10 cellular contexts compared by ENCODE assay signal in the genomic region with DNA sequence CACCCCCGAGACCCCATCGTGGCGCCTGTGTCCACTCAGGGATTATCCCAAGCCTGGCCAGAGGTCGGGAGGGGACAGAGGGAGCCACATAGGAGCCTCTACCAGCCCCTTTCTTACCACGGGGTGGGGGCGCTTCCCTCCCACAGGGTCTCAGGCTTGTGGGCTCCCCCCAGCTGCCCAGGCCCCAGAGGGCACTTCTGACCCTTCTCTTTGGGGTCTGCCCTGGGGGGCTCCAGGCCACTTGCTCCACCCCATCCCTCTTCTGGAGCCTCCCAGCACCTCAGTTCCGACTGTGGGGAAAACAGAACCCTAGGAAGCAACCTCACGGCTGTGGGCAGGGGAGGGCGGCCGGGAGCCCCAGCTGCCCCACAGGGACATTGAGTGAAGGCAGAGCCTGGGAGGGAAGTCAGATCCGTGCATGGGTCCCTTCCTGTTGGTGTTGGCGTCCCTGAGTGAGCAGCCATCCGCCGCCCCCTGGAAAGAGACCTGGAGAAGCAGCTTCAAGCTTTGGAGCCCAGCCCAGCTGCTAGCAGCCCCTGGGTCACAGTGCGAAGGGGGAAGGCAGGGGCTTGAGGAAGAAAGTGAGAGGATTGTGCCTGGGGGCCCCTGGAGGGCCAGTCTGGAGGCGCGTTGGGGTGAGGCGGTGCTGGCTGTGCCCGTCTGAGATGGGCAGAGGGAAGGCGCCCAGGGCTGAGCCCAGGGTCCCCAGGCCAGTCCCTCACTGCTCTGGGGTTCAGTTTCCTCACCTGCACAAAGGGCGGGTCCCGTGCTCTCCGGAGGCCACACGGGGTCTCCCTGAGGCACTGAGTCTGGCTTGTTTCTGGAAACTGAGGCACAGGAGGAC. TPM values are rescaled to one million over a fixed set of nuclear protein-coding genes. Genes with fewer than 3 reads are reported as not detected.
DNase-seq lines count a peak whose midpoint lies in the region; ATAC-seq and TF ChIP-seq lines count a peak whose summit lies in the region.
"Had no signal": no experiment of that assay in that cellular context is flagged by ENCODE, and none has a peak within 500 bp of the region (broad histone marks: within the 10 kb centered on the region; RNA-seq: fewer than 3 reads in every experiment).

No MANE protein-coding gene starts in this region.

- ATAC-seq in RWPE2 (ENCODE audit: low read depth) (no peak), right cardiac atrium (peak; percentile 6 to 10), HG03378 (IDR thresholded peaks at IDR 0.05; ENCODE audit: unreplicated experiment) (no peak)
- ATAC-seq in stimulated activated naive B cell treated with anti-CD40 and anti-IgM and Interleukin-4, amounts not matched to agents 10 μg/mL and 1 μg/mL and 100 μg/mL, for 72 hours (replicated peaks), result no peak
- no peak for ATAC-seq in CD4-positive, alpha-beta T cell (ENCODE audit: poor library complexity)

- H3K4me1 Mint-ChIP-seq in stimulated activated naive B cell treated with anti-CD40 and anti-IgM and Interleukin-4, amounts not matched to agents 10 μg/mL and 1 μg/mL and 100 μg/mL, for 72 hours, result peaks cover 22 to 51% of the 10 kb centered on the region in 2 donors
- peaks cover 13% of the 10 kb centered on the region for H3K4me1 Mint-ChIP-seq in CD4-positive, alpha-beta T cell (ENCODE audit: low read depth)
- no peaks in the 10 kb centered on the region for H3K4me1 Mint-ChIP-seq in glutamatergic neuron (ENCODE audit: low read depth, unreplicated experiment)

- H3K4me3 ChIP-seq in RWPE2 (ENCODE audit: severe bottlenecking) (peak overlapping the region; percentile 2), right cardiac atrium (ENCODE audit: low read length) (no peak overlapping the region)

- CTCF ChIA-PET in CD4-positive, alpha-beta T cell (lab: Charles Lee), result interaction anchor here (0.9 to 1.6 kb wide), 7 partner anchors 22 to 166 kb away, joined by 3 to 24 read pairs (median 5); a partner anchor contains a TSS

- H3K27ac ChIP-seq in RWPE2 (ENCODE audit: poor library complexity, severe bottlenecking), result peak overlapping the region; percentile 32
- no peak overlapping the region for H3K27ac ChIP-seq in right cardiac atrium (ENCODE audit: low read length)
- no peak overlapping the region for H3K27ac ChIP-seq in CD4-positive, alpha-beta T cell (ENCODE audit: low read depth, low read length)

- peaks cover 5 to 10% of the 10 kb centered on the region in 2 donors for H3K27me3 Mint-ChIP-seq in stimulated activated naive B cell treated with anti-CD40 and anti-IgM and Interleukin-4, amounts not matched to agents 10 μg/mL and 1 μg/mL and 100 μg/mL, for 72 hours
- no peaks in the 10 kb centered on the region for H3K27me3 Mint-ChIP-seq in CD4-positive, alpha-beta T cell
- H3K27me3 Mint-ChIP-seq in glutamatergic neuron (ENCODE audit: unreplicated experiment), result no peaks in the 10 kb centered on the region

- no peak overlapping the region for H3K4me3 Mint-ChIP-seq in stimulated activated naive B cell treated with anti-CD40 and anti-IgM and Interleukin-4, amounts not matched to agents 10 μg/mL and 1 μg/mL and 100 μg/mL, for 72 hours
- no peak overlapping the region for H3K4me3 Mint-ChIP-seq in CD4-positive, alpha-beta T cell
- no peak overlapping the region for H3K4me3 Mint-ChIP-seq in glutamatergic neuron (ENCODE audit: unreplicated experiment)

- no peaks in the 10 kb centered on the region for H3K36me3 ChIP-seq in RWPE2 (ENCODE audit: low read depth)
- H3K36me3 ChIP-seq: adrenal gland had no signal

- H3K9me3 Mint-ChIP-seq in stimulated activated naive B cell treated with anti-CD40 and anti-IgM and Interleukin-4, amounts not matched to agents 10 μg/mL and 1 μg/mL and 100 μg/mL, for 72 hours, result peaks cover 0 to 2% of the 10 kb centered on the region in 2 donors
- no peaks in the 10 kb centered on the region for H3K9me3 Mint-ChIP-seq in CD4-positive, alpha-beta T cell
- no peaks in the 10 kb centered on the region for H3K9me3 Mint-ChIP-seq in glutamatergic neuron (ENCODE audit: unreplicated experiment)

- H3K27ac Mint-ChIP-seq in stimulated activated naive B cell treated with anti-CD40 and anti-IgM and Interleukin-4, amounts not matched to agents 10 μg/mL and 1 μg/mL and 100 μg/mL, for 72 hours, result peak overlapping the region; percentile 25
- no peak overlapping the region for H3K27ac Mint-ChIP-seq in CD4-positive, alpha-beta T cell
- no peak overlapping the region for H3K27ac Mint-ChIP-seq in glutamatergic neuron (ENCODE audit: unreplicated experiment)

- intact Hi-C loops in right cardiac atrium (cut with DNase I), result loop anchor here in 1 of 4 donors (5.0 kb wide), 1 partner anchor 126 kb away; no protein-coding TSS in a partner anchor
- intact Hi-C loops in CD4-positive, alpha-beta T cell (cut with DNase I, micrococcal nuclease), result loop anchor here (2.0 to 5.0 kb wide), 2 partner anchors 105 to 671 kb away; no protein-coding TSS in a partner anchor

- peaks cover 14 to 22% of the 10 kb centered on the region in 2 donors for H3K36me3 Mint-ChIP-seq in stimulated activated naive B cell treated with anti-CD40 and anti-IgM and Interleukin-4, amounts not matched to agents 10 μg/mL and 1 μg/mL and 100 μg/mL, for 72 hours
- no peaks in the 10 kb centered on the region for H3K36me3 Mint-ChIP-seq in CD4-positive, alpha-beta T cell (ENCODE audit: low read depth)
- no peaks in the 10 kb centered on the region for H3K36me3 Mint-ChIP-seq in glutamatergic neuron (ENCODE audit: unreplicated experiment)

- WGBS in right cardiac atrium, result 59% methylated on average over 24 of the region's 24 CpGs

- no peak for TF ChIP-seq CTCF in RWPE2 (IDR thresholded peaks at IDR 0.05; ENCODE audit: poor library complexity, severe bottlenecking)
- no peak for TF ChIP-seq CTCF in CD4-positive, alpha-beta T cell (IDR thresholded peaks at IDR 0.05)
- TF ChIP-seq CTCF in glutamatergic neuron (IDR thresholded peaks at IDR 0.05; ENCODE audit: partially characterized antibody, unreplicated experiment), result no peak

- no peaks in the 10 kb centered on the region for H3K27me3 ChIP-seq in RWPE2 (ENCODE audit: insufficient read depth, poor library complexity, severe bottlenecking)
- H3K27me3 ChIP-seq in right cardiac atrium (ENCODE audit: control insufficient read depth, insufficient read depth), result no peaks in the 10 kb centered on the region
- H3K27me3 ChIP-seq in CD4-positive, alpha-beta T cell (ENCODE audit: control insufficient read depth, insufficient read depth, low read length), result no peaks in the 10 kb centered on the region
- H3K27me3 ChIP-seq: adrenal gland had no signal

- DNase-seq in DMS53 (lab: John Stamatoyannopoulos, UW) (peak; percentile 53), DMS53 treated with DMSO at 0.1 percent for 48 hours (lab: John Stamatoyannopoulos, UW; ENCODE audit: unreplicated experiment) (no peak), RWPE2 (ENCODE audit: low spot score) (no peak), right cardiac atrium (peak in 2 of 3 donors; percentile 48 to 71), glutamatergic neuron (no peak)
- DNase-seq in stimulated activated naive B cell treated with anti-CD40 and anti-IgM and Interleukin-4, amounts not matched to agents 10 μg/mL and 1 μg/mL and 100 μg/mL, for 72 hours, result no peak
- no peak for DNase-seq in CD4-positive, alpha-beta T cell
- DNase-seq: NCI-H2081 treated with DMSO at 0.1 percent for 48 hours had no signal

- POLR2A ChIA-PET in CD4-positive, alpha-beta T cell (lab: Charles Lee), result interaction anchor here (1.0 to 1.4 kb wide), 3 partner anchors 127 to 170 kb away, joined by 3 to 4 read pairs (median 3); no protein-coding TSS in a partner anchor

- H3K4me1 ChIP-seq in RWPE2 (ENCODE audit: insufficient read depth, poor library complexity, severe bottlenecking) (peaks cover 15% of the 10 kb centered on the region), right cardiac atrium (ENCODE audit: control insufficient read depth, insufficient read depth, low read length) (no peaks in the 10 kb centered on the region)

- H3K9me3 ChIP-seq in RWPE2 (ENCODE audit: severe bottlenecking), result no peaks in the 10 kb centered on the region
- H3K9me3 ChIP-seq in right cardiac atrium (ENCODE audit: control insufficient read depth, low read length), result no peaks in the 10 kb centered on the region
- H3K9me3 ChIP-seq in CD4-positive, alpha-beta T cell (ENCODE audit: control insufficient read depth, low read length), result no peaks in the 10 kb centered on the region
- H3K9me3 ChIP-seq: adrenal gland had no signal

RNA-seq across cellular contexts. Expression of a gene that starts 22.1 kb away (rescaled TPM):
- total RNA-seq in right cardiac atrium (10 to 100 TPM in 3 of 4 donors, 1 to 10 TPM in 1; 9.6 to 12.9 (median 11.1) TPM), glutamatergic neuron (ENCODE audit: unreplicated experiment) (26.2 TPM)
- polyA plus RNA-seq in right cardiac atrium, result 7.2 TPM
- total RNA-seq in CD4-positive, alpha-beta T cell, result 10 to 100 TPM; 27.7 to 29.0 TPM

RNA-seq across cellular contexts. Expression of a gene that starts 35.4 kb away (rescaled TPM):
- total RNA-seq in right cardiac atrium (10 to 100 TPM; 28.6 to 36.2 (median 31.8) TPM), glutamatergic neuron (ENCODE audit: unreplicated experiment) (32.7 TPM)
- polyA plus RNA-seq in right cardiac atrium, result 57.5 TPM
- total RNA-seq in CD4-positive, alpha-beta T cell, result 10 to 100 TPM; 13.4 to 14.5 TPM

RNA-seq across cellular contexts. Expression of a gene that starts 53.5 kb away (rescaled TPM):
- total RNA-seq in right cardiac atrium, result 10 to 100 TPM; 50.6 to 71.1 (median 62.5) TPM
- polyA plus RNA-seq in right cardiac atrium, result 32.0 TPM
- total RNA-seq in CD4-positive, alpha-beta T cell, result 10 to 100 TPM; 40.8 to 43.4 TPM
- 12.6 TPM for total RNA-seq in glutamatergic neuron (ENCODE audit: unreplicated experiment)

Comparison
In these comparisons a context has a peak if more than half of its experiments do, and no peak if none do; other contexts are left out.
1. DNase-seq: peak in DMS53 (single experiment) and right cardiac atrium (2 of 3); none in DMS53 treated with DMSO at 0.1 percent for 48 hours (single experiment), RWPE2 (single experiment), stimulated activated naive B cell treated with anti-CD40 and anti-IgM and Interleukin-4, amounts not matched to agents 10 μg/mL and 1 μg/mL and 100 μg/mL, for 72 hours (single experiment), CD4-positive, alpha-beta T cell (0 of 10) and glutamatergic neuron (single experiment).
2. ATAC-seq: peak in right cardiac atrium (2 of 2); none in RWPE2 (single experiment), stimulated activated naive B cell treated with anti-CD40 and anti-IgM and Interleukin-4, amounts not matched to agents 10 μg/mL and 1 μg/mL and 100 μg/mL, for 72 hours (0 of 2), HG03378 (single experiment) and CD4-positive, alpha-beta T cell (single experiment).